ENCODE assay signal across 1 cellular context in the genomic region with DNA sequence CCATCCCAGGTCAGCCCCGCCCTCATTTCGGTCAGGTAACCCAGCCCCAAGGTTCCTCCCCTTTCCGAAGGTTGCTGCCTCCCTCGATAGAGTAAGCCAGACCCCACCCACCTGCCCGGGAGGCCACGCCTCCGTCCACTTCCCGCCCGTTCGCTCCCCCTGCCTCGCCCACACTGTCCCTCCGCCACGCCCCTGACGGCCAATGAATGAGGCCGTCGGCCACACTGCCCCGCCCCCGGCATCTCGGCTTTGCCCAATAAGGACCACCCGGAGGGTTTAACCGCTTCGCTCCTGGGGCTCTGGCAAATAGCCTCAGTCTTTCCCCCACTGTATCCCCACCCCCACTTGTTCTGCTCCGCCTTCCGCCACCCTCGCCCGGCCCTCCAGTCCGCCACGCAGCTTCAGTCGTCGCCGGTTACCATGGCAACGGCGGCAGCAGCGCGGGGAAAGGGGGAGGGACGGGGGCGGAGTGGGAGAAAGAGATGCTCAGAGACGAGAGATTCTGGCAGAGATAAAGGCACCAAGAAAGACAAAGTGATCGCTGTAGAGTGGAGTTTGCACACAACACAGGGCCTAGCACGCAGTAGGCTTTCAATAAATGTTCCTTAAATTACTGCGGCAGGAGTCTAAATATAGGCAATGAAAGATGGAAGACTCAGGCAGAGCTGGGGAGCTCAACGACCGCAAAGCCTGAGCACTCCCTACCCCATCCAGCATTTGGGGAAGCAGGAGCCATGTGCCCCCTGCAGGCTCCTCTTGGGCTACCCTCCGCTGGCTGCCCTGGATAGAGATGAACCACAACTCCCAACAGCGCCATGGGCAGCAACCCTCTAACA.
TF ChIP-seq lines count a peak whose summit lies in the region.

No MANE protein-coding gene starts in this region.

TF ChIP-seq in GM12878, 131 proteins besides CTCF, POLR2A, EP300 and RAD21:
- TF ChIP-seq, protein P1, sequence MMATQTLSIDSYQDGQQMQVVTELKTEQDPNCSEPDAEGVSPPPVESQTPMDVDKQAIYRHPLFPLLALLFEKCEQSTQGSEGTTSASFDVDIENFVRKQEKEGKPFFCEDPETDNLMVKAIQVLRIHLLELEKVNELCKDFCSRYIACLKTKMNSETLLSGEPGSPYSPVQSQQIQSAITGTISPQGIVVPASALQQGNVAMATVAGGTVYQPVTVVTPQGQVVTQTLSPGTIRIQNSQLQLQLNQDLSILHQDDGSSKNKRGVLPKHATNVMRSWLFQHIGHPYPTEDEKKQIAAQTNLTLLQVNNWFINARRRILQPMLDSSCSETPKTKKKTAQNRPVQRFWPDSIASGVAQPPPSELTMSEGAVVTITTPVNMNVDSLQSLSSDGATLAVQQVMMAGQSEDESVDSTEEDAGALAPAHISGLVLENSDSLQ (IDR thresholded peaks at IDR 0.05), result peak; percentile 91
- peak; percentile 62; the same call in 1 of the 2 replicates for TF ChIP-seq RUNX3 (IDR thresholded peaks at IDR 0.05; ENCODE audit: low read length)
- TF ChIP-seq, protein P2, sequence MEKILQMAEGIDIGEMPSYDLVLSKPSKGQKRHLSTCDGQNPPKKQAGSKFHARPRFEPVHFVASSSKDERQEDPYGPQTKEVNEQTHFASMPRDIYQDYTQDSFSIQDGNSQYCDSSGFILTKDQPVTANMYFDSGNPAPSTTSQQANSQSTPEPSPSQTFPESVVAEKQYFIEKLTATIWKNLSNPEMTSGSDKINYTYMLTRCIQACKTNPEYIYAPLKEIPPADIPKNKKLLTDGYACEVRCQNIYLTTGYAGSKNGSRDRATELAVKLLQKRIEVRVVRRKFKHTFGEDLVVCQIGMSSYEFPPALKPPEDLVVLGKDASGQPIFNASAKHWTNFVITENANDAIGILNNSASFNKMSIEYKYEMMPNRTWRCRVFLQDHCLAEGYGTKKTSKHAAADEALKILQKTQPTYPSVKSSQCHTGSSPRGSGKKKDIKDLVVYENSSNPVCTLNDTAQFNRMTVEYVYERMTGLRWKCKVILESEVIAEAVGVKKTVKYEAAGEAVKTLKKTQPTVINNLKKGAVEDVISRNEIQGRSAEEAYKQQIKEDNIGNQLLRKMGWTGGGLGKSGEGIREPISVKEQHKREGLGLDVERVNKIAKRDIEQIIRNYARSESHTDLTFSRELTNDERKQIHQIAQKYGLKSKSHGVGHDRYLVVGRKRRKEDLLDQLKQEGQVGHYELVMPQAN (conservative IDR thresholded peaks at IDR 0.05), result 0 out of 2 replicates have a peak, but pooled peaks have one; percentile 23
- TF ChIP-seq, protein P3, sequence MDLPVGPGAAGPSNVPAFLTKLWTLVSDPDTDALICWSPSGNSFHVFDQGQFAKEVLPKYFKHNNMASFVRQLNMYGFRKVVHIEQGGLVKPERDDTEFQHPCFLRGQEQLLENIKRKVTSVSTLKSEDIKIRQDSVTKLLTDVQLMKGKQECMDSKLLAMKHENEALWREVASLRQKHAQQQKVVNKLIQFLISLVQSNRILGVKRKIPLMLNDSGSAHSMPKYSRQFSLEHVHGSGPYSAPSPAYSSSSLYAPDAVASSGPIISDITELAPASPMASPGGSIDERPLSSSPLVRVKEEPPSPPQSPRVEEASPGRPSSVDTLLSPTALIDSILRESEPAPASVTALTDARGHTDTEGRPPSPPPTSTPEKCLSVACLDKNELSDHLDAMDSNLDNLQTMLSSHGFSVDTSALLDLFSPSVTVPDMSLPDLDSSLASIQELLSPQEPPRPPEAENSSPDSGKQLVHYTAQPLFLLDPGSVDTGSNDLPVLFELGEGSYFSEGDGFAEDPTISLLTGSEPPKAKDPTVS (IDR thresholded peaks at IDR 0.05; ENCODE audit: low read depth, low read length), result no peak
- TF ChIP-seq HDGF (IDR thresholded peaks at IDR 0.05), result peak; percentile 98
- peak; percentile 68 for TF ChIP-seq CHD2 (IDR thresholded peaks at IDR 0.05; ENCODE audit: borderline replicate concordance, low read depth, low read length)
- TF ChIP-seq NR2C1 (IDR thresholded peaks at IDR 0.05), result 0 out of 2 replicates have a peak, but pooled peaks have one; percentile 21
- no peak for TF ChIP-seq STAT3 (IDR thresholded peaks at IDR 0.05; ENCODE audit: low read depth, low read length)
- TF ChIP-seq EGR1 (IDR thresholded peaks at IDR 0.05; ENCODE audit: borderline replicate concordance in 1 of 2, low read depth in 2 of 2, low read length in 2 of 2), result peak in 1 of 2 experiments; percentile 69; a peak in 1 of 3 replicates
- no peak for TF ChIP-seq NR2C2 (IDR thresholded peaks at IDR 0.05; ENCODE audit: borderline replicate concordance, control insufficient read depth, insufficient read length, low read depth)
- TF ChIP-seq SIN3A (IDR thresholded peaks at IDR 0.05; ENCODE audit: low read depth, low read length), result peak; percentile 62
- TF ChIP-seq, protein P4, sequence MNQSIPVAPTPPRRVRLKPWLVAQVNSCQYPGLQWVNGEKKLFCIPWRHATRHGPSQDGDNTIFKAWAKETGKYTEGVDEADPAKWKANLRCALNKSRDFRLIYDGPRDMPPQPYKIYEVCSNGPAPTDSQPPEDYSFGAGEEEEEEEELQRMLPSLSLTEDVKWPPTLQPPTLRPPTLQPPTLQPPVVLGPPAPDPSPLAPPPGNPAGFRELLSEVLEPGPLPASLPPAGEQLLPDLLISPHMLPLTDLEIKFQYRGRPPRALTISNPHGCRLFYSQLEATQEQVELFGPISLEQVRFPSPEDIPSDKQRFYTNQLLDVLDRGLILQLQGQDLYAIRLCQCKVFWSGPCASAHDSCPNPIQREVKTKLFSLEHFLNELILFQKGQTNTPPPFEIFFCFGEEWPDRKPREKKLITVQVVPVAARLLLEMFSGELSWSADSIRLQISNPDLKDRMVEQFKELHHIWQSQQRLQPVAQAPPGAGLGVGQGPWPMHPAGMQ (IDR thresholded peaks at IDR 0.05; ENCODE audit: borderline replicate concordance), result no peak
- peak; percentile 14 for TF ChIP-seq MEF2B (IDR thresholded peaks at IDR 0.05; ENCODE audit: partially characterized antibody, poor library complexity, severe bottlenecking)
- TF ChIP-seq SREBF1 (IDR thresholded peaks at IDR 0.05; ENCODE audit: low read length), result peak; percentile 57
- TF ChIP-seq NFXL1 (IDR thresholded peaks at IDR 0.05; ENCODE audit: borderline replicate concordance), result no peak
- TF ChIP-seq RFX5 (IDR thresholded peaks at IDR 0.05; ENCODE audit: low read depth, low read length), result peak; percentile 94
- TF ChIP-seq LARP7 (IDR thresholded peaks at IDR 0.05), result peak; percentile 42; the same call in 1 of the 2 replicates
- no peak for TF ChIP-seq ZBED1 (IDR thresholded peaks at IDR 0.05; ENCODE audit: borderline replicate concordance)
- TF ChIP-seq CREM (IDR thresholded peaks at IDR 0.05; ENCODE audit: low read depth), result peak; percentile 55
- TF ChIP-seq SMC3 (IDR thresholded peaks at IDR 0.05; ENCODE audit: borderline replicate concordance, low read length), result 0 out of 2 replicates have a peak, but pooled peaks have one; percentile 5
- TF ChIP-seq ZNF384 (IDR thresholded peaks at IDR 0.05; ENCODE audit: borderline replicate concordance, low read depth, low read length), result no peak
- TF ChIP-seq POLR2AphosphoS2 (IDR thresholded peaks at IDR 0.05; ENCODE audit: low read depth, low read length), result no peak
- 0 out of 2 replicates have a peak, but pooled peaks have one; percentile 25 for TF ChIP-seq SPI1 (IDR thresholded peaks at IDR 0.05; ENCODE audit: borderline replicate concordance, insufficient read depth, low read depth, low read length)
- peak; percentile 100 for TF ChIP-seq BMI1 (IDR thresholded peaks at IDR 0.05; ENCODE audit: borderline replicate concordance)
- peak; percentile 97 for TF ChIP-seq SIX5 (IDR thresholded peaks at IDR 0.05; ENCODE audit: low read depth, low read length, severe bottlenecking)
- 0 out of 2 replicates have a peak, but pooled peaks have one; percentile 13 for TF ChIP-seq MEF2A (IDR thresholded peaks at IDR 0.05; ENCODE audit: insufficient read depth, low read depth, low read length)
- peak in 1 of 2 experiments; percentile 35; a peak in 1 of 4 replicates for TF ChIP-seq BHLHE40 (IDR thresholded peaks at IDR 0.05; ENCODE audit: borderline replicate concordance in 1 of 2, low read depth in 2 of 2, low read length in 1 of 2)
- TF ChIP-seq IKZF1 (conservative IDR thresholded peaks at IDR 0.05), result peak; percentile 87
- TF ChIP-seq TCF7 (IDR thresholded peaks at IDR 0.05; ENCODE audit: borderline replicate concordance), result no peak
- peak; percentile 91 for TF ChIP-seq SP1 (IDR thresholded peaks at IDR 0.05; ENCODE audit: low read depth, low read length)
- TF ChIP-seq, protein P5, sequence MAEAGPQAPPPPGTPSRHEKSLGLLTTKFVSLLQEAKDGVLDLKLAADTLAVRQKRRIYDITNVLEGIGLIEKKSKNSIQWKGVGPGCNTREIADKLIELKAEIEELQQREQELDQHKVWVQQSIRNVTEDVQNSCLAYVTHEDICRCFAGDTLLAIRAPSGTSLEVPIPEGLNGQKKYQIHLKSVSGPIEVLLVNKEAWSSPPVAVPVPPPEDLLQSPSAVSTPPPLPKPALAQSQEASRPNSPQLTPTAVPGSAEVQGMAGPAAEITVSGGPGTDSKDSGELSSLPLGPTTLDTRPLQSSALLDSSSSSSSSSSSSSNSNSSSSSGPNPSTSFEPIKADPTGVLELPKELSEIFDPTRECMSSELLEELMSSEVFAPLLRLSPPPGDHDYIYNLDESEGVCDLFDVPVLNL (IDR thresholded peaks at IDR 0.05; ENCODE audit: low read depth, low read length), result no peak
- TF ChIP-seq, protein P6, sequence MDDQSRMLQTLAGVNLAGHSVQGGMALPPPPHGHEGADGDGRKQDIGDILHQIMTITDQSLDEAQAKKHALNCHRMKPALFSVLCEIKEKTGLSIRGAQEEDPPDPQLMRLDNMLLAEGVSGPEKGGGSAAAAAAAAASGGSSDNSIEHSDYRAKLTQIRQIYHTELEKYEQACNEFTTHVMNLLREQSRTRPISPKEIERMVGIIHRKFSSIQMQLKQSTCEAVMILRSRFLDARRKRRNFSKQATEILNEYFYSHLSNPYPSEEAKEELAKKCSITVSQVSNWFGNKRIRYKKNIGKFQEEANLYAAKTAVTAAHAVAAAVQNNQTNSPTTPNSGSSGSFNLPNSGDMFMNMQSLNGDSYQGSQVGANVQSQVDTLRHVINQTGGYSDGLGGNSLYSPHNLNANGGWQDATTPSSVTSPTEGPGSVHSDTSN (IDR thresholded peaks at IDR 0.05; ENCODE audit: insufficient replicate concordance, low read depth, low read length), result peak; percentile 78
- 0 out of 2 replicates have a peak, but pooled peaks have one; percentile 36 for TF ChIP-seq DPF2 (IDR thresholded peaks at IDR 0.05)
- peak in 1 of 2 experiments; percentile 82; a peak in 2 of 4 replicates for TF ChIP-seq SRF (IDR thresholded peaks at IDR 0.05; ENCODE audit: low read depth in 2 of 2, low read length in 2 of 2)
- no peak for TF ChIP-seq JUNB (IDR thresholded peaks at IDR 0.05)
- no peak for TF ChIP-seq BRCA1 (IDR thresholded peaks at IDR 0.05; ENCODE audit: low read depth, low read length)
- peak; percentile 84 for TF ChIP-seq CREB1 (IDR thresholded peaks at IDR 0.05; ENCODE audit: low read depth)
- no peak for TF ChIP-seq IKZF2 (IDR thresholded peaks at IDR 0.05)
- TF ChIP-seq EZH2 (IDR thresholded peaks at IDR 0.05; ENCODE audit: borderline replicate concordance, control insufficient read depth, low read depth, low read length), result no peak
